ENCODE assay signal across 12 cellular contexts in the genomic region with DNA sequence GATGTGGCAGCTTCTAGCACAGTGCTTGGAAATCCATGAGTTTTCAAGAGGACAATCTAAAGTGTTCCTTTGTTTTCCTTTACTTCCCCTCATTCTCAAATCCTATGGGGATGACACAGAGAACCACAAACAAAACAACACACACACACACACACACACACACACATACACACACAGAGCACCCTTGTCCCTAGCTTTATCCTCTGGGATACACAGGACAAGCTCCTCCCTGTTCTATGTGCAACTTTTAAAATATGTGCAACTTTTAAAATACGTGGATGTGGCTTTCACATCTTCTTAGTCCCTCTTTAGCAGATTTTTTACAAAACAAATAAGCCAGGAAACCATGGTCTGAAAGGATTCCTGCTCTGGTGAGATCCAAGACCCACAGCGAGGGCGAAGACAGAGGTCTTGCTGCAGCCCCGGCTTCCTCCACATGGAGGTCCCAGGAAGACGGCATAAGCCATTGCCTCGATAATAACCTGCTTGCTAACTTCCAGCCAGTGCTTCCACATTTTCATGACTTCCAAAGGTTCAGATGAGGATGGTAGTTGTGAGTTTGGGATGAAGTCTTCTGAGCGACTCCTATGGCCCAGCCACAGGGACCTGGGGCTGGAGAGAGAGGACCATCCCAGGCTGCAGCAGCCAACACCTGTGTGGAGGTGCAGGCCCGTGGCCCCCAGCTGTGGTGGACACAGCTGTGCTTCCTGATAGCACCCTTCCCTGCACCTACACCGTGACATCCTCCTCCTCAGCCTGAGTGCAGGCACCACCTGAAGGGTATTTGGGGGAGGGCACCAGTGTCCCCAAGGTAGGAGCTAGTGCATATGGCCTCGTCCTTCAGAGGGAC.
DNase-seq lines count a peak whose midpoint lies in the region; ATAC-seq, FAIRE-seq and TF ChIP-seq lines count a peak whose summit lies in the region.
"Had no signal": no experiment of that assay in that cellular context is flagged by ENCODE, and none has a peak within 500 bp of the region (broad histone marks: within the 10 kb centered on the region; RNA-seq: fewer than 3 reads in every experiment).

No MANE protein-coding gene starts in this region.

- H3K9me3 ChIP-seq in BLaER1 treated with 17β-estradiol and CSF1 and Interleukin-3, amounts not matched to agents 10 nM and 100 nM (replicated peaks in 1 of 11) = no peaks in the 10 kb centered on the region
- no peaks in the 10 kb centered on the region for H3K9me3 ChIP-seq in Karpas-422 (ENCODE audit: low read length)
- no peaks in the 10 kb centered on the region for H3K9me3 ChIP-seq in endothelial cell of umbilical vein (replicated peaks; ENCODE audit: control insufficient read depth, insufficient read depth, low read length)
- H3K9me3 ChIP-seq in neutrophil = no peaks in the 10 kb centered on the region

- H3K79me2 ChIP-seq in Karpas-422 (ENCODE audit: low read length) (no peaks in the 10 kb centered on the region), endothelial cell of umbilical vein (ENCODE audit: control insufficient read depth, insufficient read depth, low read length) (no peaks in the 10 kb centered on the region)

- H3K36me3 ChIP-seq in BLaER1 treated with 17β-estradiol and CSF1 and Interleukin-3, amounts not matched to agents 10 nM and 100 nM = no peaks in the 10 kb centered on the region
- H3K36me3 ChIP-seq in Karpas-422 (ENCODE audit: insufficient read depth, low read length) (no peaks in the 10 kb centered on the region), endothelial cell of umbilical vein (ENCODE audit: control insufficient read depth in 2 of 2, extremely low read depth in 1 of 2, insufficient read depth in 2 of 2, low read length in 2 of 2) (no peaks in the 10 kb centered on the region), neutrophil (no peaks in the 10 kb centered on the region)

- H4K20me1 ChIP-seq in BLaER1 treated with 17β-estradiol and CSF1 and Interleukin-3, amounts not matched to agents 10 nM and 100 nM = no peaks in the 10 kb centered on the region
- H4K20me1 ChIP-seq in Karpas-422 (ENCODE audit: insufficient read depth, low read depth, low read length) (no peaks in the 10 kb centered on the region), endothelial cell of umbilical vein (replicated peaks; ENCODE audit: control insufficient read depth, extremely low read depth, insufficient read depth, low read length) (no peaks in the 10 kb centered on the region)

- no TSS peak for BruUV-seq in endothelial cell of umbilical vein (replicated peaks; lab: Mats Ljungman, UMichigan)

- no peak for TF ChIP-seq POLR2A in endothelial cell of umbilical vein (IDR thresholded peaks at IDR 0.05; ENCODE audit: low read depth, low read length)

- CTCF ChIA-PET in endothelial cell of umbilical vein (lab: Charles Lee) = interaction anchor here (0.7 to 1.9 kb wide), 7 partner anchors 10 to 98 kb away, joined by 3 to 6 read pairs (median 6); no protein-coding TSS in a partner anchor

- no peaks in the 10 kb centered on the region for H3K27me3 ChIP-seq in BLaER1 treated with 17β-estradiol and CSF1 and Interleukin-3, amounts not matched to agents 10 nM and 100 nM
- H3K27me3 ChIP-seq in Karpas-422 (ENCODE audit: low read length) (no peaks in the 10 kb centered on the region), endothelial cell of umbilical vein (ENCODE audit: control insufficient read depth in 2 of 2, insufficient read depth in 2 of 2, low read length in 2 of 2) (no peaks in the 10 kb centered on the region), neutrophil (no peaks in the 10 kb centered on the region)

- H3K9me2 ChIP-seq in Karpas-422 (replicated peaks; ENCODE audit: insufficient read depth, low read length) = no peaks in the 10 kb centered on the region

- DNase-seq in Karpas-422 = no peak
- no peak for DNase-seq in endothelial cell of umbilical vein (ENCODE audit: low read depth, low spot score)
- DNase-seq in stimulated activated CD4-positive, alpha-beta T cell treated with anti-CD3 and anti-CD28 coated beads, Interleukin-4, amount 100 ng/mL, for 1 hour = no peak
- DNase-seq in HT-29 (ENCODE audit: low spot score) = no peak
- DNase-seq: activated naive CD8-positive, alpha-beta T cell treated with anti-CD3 and anti-CD28 coated beads for 36 hours; cerebellar nuclear complex; NCI-H2081; NCI-H748 treated with DMSO at 0.1 percent for 48 hours had no signal

- peak overlapping the region in 5 of 10 experiments; percentile 32 to 59 (median 49); a peak in 11 of 20 replicates for H3K4me3 ChIP-seq in BLaER1 treated with 17β-estradiol and CSF1 and Interleukin-3, amounts not matched to agents 10 nM and 100 nM
- no peak overlapping the region for H3K4me3 ChIP-seq in Karpas-422 (ENCODE audit: low read length)
- no peak overlapping the region for H3K4me3 ChIP-seq in endothelial cell of umbilical vein (replicated peaks in 1 of 3; ENCODE audit: insufficient read depth in 1 of 3, low read depth in 1 of 3, low read length in 3 of 3)
- peak overlapping the region in 1 of 2 experiments; percentile 39 for H3K4me3 ChIP-seq in neutrophil (ENCODE audit: low read depth in 1 of 2, low read length in 1 of 2)

- peak overlapping the region in 7 of 11 experiments; percentile 65 to 76 (median 74); a peak in 11 of 22 replicates for H3K9ac ChIP-seq in BLaER1 treated with 17β-estradiol and CSF1 and Interleukin-3, amounts not matched to agents 10 nM and 100 nM
- H3K9ac ChIP-seq in Karpas-422 (ENCODE audit: low read length) (no peak overlapping the region), endothelial cell of umbilical vein (replicated peaks; ENCODE audit: extremely low read depth, insufficient read depth, low read length) (peak overlapping the region; percentile 82)

- intact Hi-C loops in endothelial cell of umbilical vein (cut with micrococcal nuclease) = loop anchor here (2.0 to 5.0 kb wide), 5 partner anchors 30 to 457 kb away; a partner anchor contains a TSS

- no peak for FAIRE-seq in endothelial cell of umbilical vein (lab: Jason Lieb, UNC)

- ATAC-seq in GM18861 (IDR thresholded peaks at IDR 0.05; ENCODE audit: unreplicated experiment) (no peak), GM19467 (IDR thresholded peaks at IDR 0.05; ENCODE audit: unreplicated experiment) (no peak)

- POLR2A ChIA-PET in endothelial cell of umbilical vein (lab: Charles Lee) = no interaction called here

- TF ChIP-seq CTCF in endothelial cell of umbilical vein (IDR thresholded peaks at IDR 0.05; ENCODE audit: extremely low read depth in 1 of 2, insufficient read depth in 1 of 2, low read depth in 1 of 2, low read length in 2 of 2) (no peak), neutrophil (IDR thresholded peaks at IDR 0.05) (no peak)

- dilution Hi-C loops in endothelial cell of umbilical vein (cut with MboI; ENCODE audit: extremely low pct_ligation_motif_present, low sequenced_read_pairs) = no loop called here

- H3K27ac ChIP-seq in BLaER1 treated with 17β-estradiol and CSF1 and Interleukin-3, amounts not matched to agents 10 nM and 100 nM = peak overlapping the region in 10 of 11 experiments; percentile 58 to 87 (median 81); a peak in 19 of 22 replicates
- H3K27ac ChIP-seq in Karpas-422 (ENCODE audit: low read length) = peak overlapping the region; percentile 65; the same call in 1 of the 2 replicates
- peak overlapping the region; percentile 88 for H3K27ac ChIP-seq in endothelial cell of umbilical vein (ENCODE audit: insufficient read depth, low read depth, low read length)
- peak overlapping the region; percentile 99 for H3K27ac ChIP-seq in neutrophil

- peaks cover 35 to 100% (median 100%) of the 10 kb centered on the region in 10 experiments for H3K4me1 ChIP-seq in BLaER1 treated with 17β-estradiol and CSF1 and Interleukin-3, amounts not matched to agents 10 nM and 100 nM
- H3K4me1 ChIP-seq in Karpas-422 (ENCODE audit: low read length) = peaks cover 65% of the 10 kb centered on the region
- H3K4me1 ChIP-seq in endothelial cell of umbilical vein (ENCODE audit: control insufficient read depth, extremely low read depth, insufficient read depth, low read length) = peaks cover 81% of the 10 kb centered on the region
- H3K4me1 ChIP-seq in neutrophil (ENCODE audit: control insufficient read depth in 1 of 2, insufficient read depth in 1 of 2, low read depth in 1 of 2, low read length in 1 of 2) = peaks cover 82 to 91% of the 10 kb centered on the region in 2 experiments

- H2AFZ ChIP-seq in Karpas-422 (ENCODE audit: low read length) (no peak overlapping the region), endothelial cell of umbilical vein (ENCODE audit: low read depth, low read length) (no peak overlapping the region)

- no peaks in the 10 kb centered on the region for H3K9me1 ChIP-seq in endothelial cell of umbilical vein (replicated peaks; ENCODE audit: control insufficient read depth, extremely low read depth, insufficient read depth, low read length)

- H3K4me2 ChIP-seq in BLaER1 treated with 17β-estradiol and CSF1 and Interleukin-3, amounts not matched to agents 10 nM and 100 nM = peak overlapping the region in 10 of 11 experiments; percentile 45 to 98 (median 91); a peak in 19 of 22 replicates
- peak overlapping the region; percentile 57 for H3K4me2 ChIP-seq in Karpas-422 (ENCODE audit: low read depth, low read length, poor library complexity, severe bottlenecking)
- H3K4me2 ChIP-seq in endothelial cell of umbilical vein (ENCODE audit: insufficient read depth, low read length) = peak overlapping the region; percentile 42

TF ChIP-seq in endothelial cell of umbilical vein, 7 proteins besides CTCF, POLR2A, EP300 and RAD21:
- TF ChIP-seq EZH2 (IDR thresholded peaks at IDR 0.05; ENCODE audit: borderline replicate concordance, low read depth, low read length, severe bottlenecking) (no peak), MYC (IDR thresholded peaks at IDR 0.05; ENCODE audit: low read depth, low read length) (no peak), GATA2 (IDR thresholded peaks at IDR 0.05; ENCODE audit: insufficient read depth, insufficient read length, low read depth, low read length) (no peak), JUN (IDR thresholded peaks at IDR 0.05; ENCODE audit: borderline replicate concordance, insufficient read depth, insufficient read length, low read depth) (no peak), POLR2AphosphoS5 (IDR thresholded peaks at IDR 0.05; ENCODE audit: insufficient read depth, low read depth, low read length) (no peak), FOS (IDR thresholded peaks at IDR 0.05; ENCODE audit: borderline replicate concordance, insufficient read depth, low read length) (no peak)
